Comparison of ENCODE assay signal across 24 cellular contexts in the genomic region with DNA sequence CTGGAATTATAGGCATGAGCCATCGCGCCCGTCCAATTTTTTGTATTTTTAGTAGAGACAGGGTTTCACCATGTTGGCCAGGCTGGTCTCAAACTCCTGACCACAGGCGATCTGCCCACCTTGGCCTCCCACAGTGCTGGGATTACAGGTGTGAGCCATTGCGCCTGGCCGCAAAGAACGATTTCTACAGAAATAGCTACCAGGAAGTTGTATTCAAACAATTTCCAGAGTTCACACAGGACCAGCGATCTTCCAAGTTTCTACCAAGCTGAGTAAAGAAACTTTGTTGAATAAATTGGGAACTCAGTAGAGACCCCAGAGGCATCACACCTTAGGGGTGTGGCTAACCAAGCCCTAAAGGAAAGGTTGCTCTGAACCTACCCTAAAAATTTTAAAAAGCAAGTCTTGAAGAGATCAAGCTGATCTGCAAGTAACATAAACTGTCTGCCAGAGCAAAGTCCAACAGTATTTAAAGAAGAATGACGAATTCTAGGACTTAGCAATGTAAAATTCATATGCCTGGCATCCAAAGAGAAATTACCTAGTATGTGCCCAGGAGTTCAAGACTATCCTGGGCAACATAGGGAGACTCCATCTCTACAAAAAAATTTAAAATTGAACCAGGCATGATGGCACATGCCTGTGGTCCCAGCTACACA.
"Had no signal": no experiment of that assay in that cellular context is flagged by ENCODE, and none has a peak within 500 bp of the region (broad histone marks: within the 10 kb centered on the region; RNA-seq: fewer than 3 reads in every experiment).

No MANE protein-coding gene starts in this region.

- ATAC-seq: HepG2 had no signal

- DNase-seq: IMR-90, Karpas-422, KG1, MG63, NCI-H1092, NCI-H1105 treated with DMSO at 0.1 percent for 48 hours, NCI-H1417 treated with DMSO at 0.1 percent for 48 hours, NCI-H146, NCI-H1694 treated with DMSO at 0.1 percent for 48 hours, NCI-H1930, NCI-H2081, NCI-H2107, NCI-H2171, NCI-H226, NCI-H446, NCI-H510A, NCI-H524 treated with DMSO at 0.1 percent for 48 hours, NCI-H69, NCI-H774, SHP77, SK-N-SH, SW 1271 had no signal

- H3K36me3 ChIP-seq: MG63 had no signal

- H3K9me3 ChIP-seq: MG63, SK-N-SH had no signal

- H3K27ac ChIP-seq: RWPE1 had no signal

- H3K27me3 ChIP-seq: MG63 had no signal

- H3K4me3 ChIP-seq: MG63 had no signal
